ENCODE assay signal across 8 cellular contexts in the genomic region with DNA sequence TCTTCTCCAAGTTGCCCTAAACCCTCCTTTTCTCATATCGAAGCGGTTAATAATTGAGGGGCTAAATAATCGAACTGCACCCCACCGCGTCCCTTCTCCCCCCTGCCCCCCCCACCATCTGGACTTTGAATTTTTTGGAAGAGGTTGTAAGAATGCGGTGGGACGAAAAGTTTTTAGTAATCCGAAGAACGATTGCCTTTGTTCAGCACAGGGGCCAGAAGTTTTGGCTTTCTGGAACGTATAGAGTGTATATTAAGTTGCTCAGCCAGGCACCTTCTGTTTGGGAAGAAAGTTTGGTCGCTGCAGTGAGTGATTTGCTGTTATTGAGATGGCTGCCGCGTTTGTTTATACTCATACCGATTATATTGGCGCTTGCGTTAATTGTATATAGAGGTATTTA. TPM values are rescaled to one million over a fixed set of nuclear protein-coding genes. Genes with fewer than 3 reads are reported as not detected.
DNase-seq lines count a peak whose midpoint lies in the region; ATAC-seq, FAIRE-seq and TF ChIP-seq lines count a peak whose summit lies in the region.

No MANE protein-coding gene starts in this region.

- H3K9me3 ChIP-seq in HEK293 (ENCODE audit: control insufficient read depth, insufficient read depth, low read depth, low read length) (no peaks in the 10 kb centered on the region), iPS DF 6.9 (ENCODE audit: control insufficient read depth, insufficient read depth, low read length) (no peaks in the 10 kb centered on the region), small intestine (ENCODE audit: control insufficient read depth, low read depth) (no peaks in the 10 kb centered on the region)

- H3K36me3 Mint-ChIP-seq in activated CD8-positive, alpha-beta T cell treated with anti-CD3 and anti-CD28 coated beads, Interleukin-2, amount 10 ng/mL, durations not matched to agents 7 days and 5 days (ENCODE audit: low read depth), result peaks cover 11% of the 10 kb centered on the region

- H3K4me3 ChIP-seq in AG10803 (ENCODE audit: low read length) (peak overlapping the region; percentile 77), HEK293 (ENCODE audit: low read depth, low read length) (peak overlapping the region; percentile 98), iPS DF 6.9 (ENCODE audit: low read length) (peak overlapping the region; percentile 67; the same call in 1 of the 2 replicates), small intestine (ENCODE audit: low read depth in 1 of 2, low read length in 2 of 2) (peak overlapping the region; percentile 75 to 92)

- H3K4me1 ChIP-seq in HEK293 (ENCODE audit: control insufficient read depth, insufficient read depth, low read length), result peaks cover 10% of the 10 kb centered on the region
- no peaks in the 10 kb centered on the region for H3K4me1 ChIP-seq in iPS DF 6.9 (ENCODE audit: control insufficient read depth, insufficient read depth, low read length)
- H3K4me1 ChIP-seq in small intestine (ENCODE audit: control insufficient read depth in 2 of 2, insufficient read depth in 1 of 2, low read depth in 1 of 2, low read length in 1 of 2), result no peaks in the 10 kb centered on the region

- H3K27me3 Mint-ChIP-seq in activated CD8-positive, alpha-beta T cell treated with anti-CD3 and anti-CD28 coated beads, Interleukin-2, amount 10 ng/mL, durations not matched to agents 7 days and 5 days (ENCODE audit: low read depth), result peaks cover 16% of the 10 kb centered on the region

- ATAC-seq in activated CD8-positive, alpha-beta T cell treated with anti-CD3 and anti-CD28 coated beads, Interleukin-2, amount 10 ng/mL, durations not matched to agents 7 days and 5 days, result no peak

- peak overlapping the region; percentile 94 for H3K4me3 Mint-ChIP-seq in activated CD8-positive, alpha-beta T cell treated with anti-CD3 and anti-CD28 coated beads, Interleukin-2, amount 10 ng/mL, durations not matched to agents 7 days and 5 days

- H3K4me1 Mint-ChIP-seq in activated CD8-positive, alpha-beta T cell treated with anti-CD3 and anti-CD28 coated beads, Interleukin-2, amount 10 ng/mL, durations not matched to agents 7 days and 5 days (ENCODE audit: low read depth), result peaks cover 29% of the 10 kb centered on the region

- POLR2A ChIA-PET in HEK293 (lab: Yijun Ruan, JAX), result interaction anchor here (0.6 to 1.5 kb wide), 5 partner anchors 40 to 205 kb away, joined by 3 to 5 read pairs (median 4); a partner anchor contains a TSS
- POLR2A ChIA-PET in activated CD8-positive, alpha-beta T cell treated with anti-CD3 and anti-CD28 coated beads, Interleukin-2, amount 10 ng/mL, durations not matched to agents 7 days and 5 days (lab: Charles Lee), result interaction anchor here (0.5 to 3.5 kb wide), 13 partner anchors 43 to 363 kb away, joined by 3 to 18 read pairs (median 5); a partner anchor contains a TSS

- no peaks in the 10 kb centered on the region for H3K9me3 Mint-ChIP-seq in activated CD8-positive, alpha-beta T cell treated with anti-CD3 and anti-CD28 coated beads, Interleukin-2, amount 10 ng/mL, durations not matched to agents 7 days and 5 days (ENCODE audit: insufficient read depth)

- H3K27me3 ChIP-seq in iPS DF 6.9 (ENCODE audit: control insufficient read depth, insufficient read depth, low read length) (peaks cover 2% of the 10 kb centered on the region; the same call in 1 of the 2 replicates), small intestine (ENCODE audit: control insufficient read depth in 2 of 2, insufficient read depth in 2 of 2, low read length in 2 of 2) (no peaks in the 10 kb centered on the region)

- CTCF ChIA-PET in HEK293 (lab: Yijun Ruan, JAX), result no interaction called here
- CTCF ChIA-PET in activated CD8-positive, alpha-beta T cell treated with anti-CD3 and anti-CD28 coated beads, Interleukin-2, amount 10 ng/mL, durations not matched to agents 7 days and 5 days (lab: Charles Lee), result interaction anchor here (1.0 to 2.3 kb wide), 5 partner anchors 24 to 166 kb away, joined by 3 to 9 read pairs (median 3); no protein-coding TSS in a partner anchor

- DNase-seq in AG10803 (ENCODE audit: low read depth) (peak; percentile 18), iPS DF 6.9 (ENCODE audit: low read depth, low spot score) (no peak), small intestine (peak; percentile 26), iPS-NIHi11 (ENCODE audit: low spot score) (no peak), NCI-H446 treated with DMSO at 0.1 percent for 48 hours (lab: John Stamatoyannopoulos, UW) (no peak), GM19239 (ENCODE audit: insufficient read length, low spot score) (no peak)
- peak; percentile 39 for DNase-seq in activated CD8-positive, alpha-beta T cell treated with anti-CD3 and anti-CD28 coated beads, Interleukin-2, amount 10 ng/mL, durations not matched to agents 7 days and 5 days

- no peak for TF ChIP-seq CTCF in AG10803 (conservative IDR thresholded peaks at IDR 0.05; ENCODE audit: low read length)
- TF ChIP-seq CTCF in HEK293 (tag by site-specific recombination; IDR thresholded peaks at IDR 0.05), result no peak

- FAIRE-seq in small intestine (lab: Jason Lieb, UNC), result no peak
- no peak for FAIRE-seq in GM19239 (lab: Jason Lieb, UNC)

- H3K36me3 ChIP-seq in HEK293 (ENCODE audit: control insufficient read depth in 2 of 2, insufficient read depth in 1 of 2, low read length in 2 of 2) (no peaks in the 10 kb centered on the region), iPS DF 6.9 (ENCODE audit: control insufficient read depth, insufficient read depth, low read length) (no peaks in the 10 kb centered on the region), small intestine (ENCODE audit: control insufficient read depth in 2 of 2, insufficient read depth in 2 of 2, low read length in 2 of 2) (no peaks in the 10 kb centered on the region)

- H3K27ac ChIP-seq in HEK293 (ENCODE audit: extremely low read depth, low read depth, low read length) (peak overlapping the region; percentile 100), iPS DF 6.9 (ENCODE audit: low read length) (no peak overlapping the region), small intestine (ENCODE audit: low read depth in 1 of 2, low read length in 1 of 2) (peak overlapping the region; percentile 97 to 99)

- peak overlapping the region; percentile 95 for H3K27ac Mint-ChIP-seq in activated CD8-positive, alpha-beta T cell treated with anti-CD3 and anti-CD28 coated beads, Interleukin-2, amount 10 ng/mL, durations not matched to agents 7 days and 5 days

- no CpG with 5 or more reads among the region's 16 CpGs for WGBS in iPS DF 6.9 (ENCODE audit: insufficient coverage, insufficient read length)
- 0% methylated on average over 16 of the region's 16 CpGs for WGBS in small intestine, 3 donors

TF ChIP-seq in HEK293, 187 proteins besides CTCF, POLR2A, EP300 and RAD21:
- TF ChIP-seq, protein P1, sequence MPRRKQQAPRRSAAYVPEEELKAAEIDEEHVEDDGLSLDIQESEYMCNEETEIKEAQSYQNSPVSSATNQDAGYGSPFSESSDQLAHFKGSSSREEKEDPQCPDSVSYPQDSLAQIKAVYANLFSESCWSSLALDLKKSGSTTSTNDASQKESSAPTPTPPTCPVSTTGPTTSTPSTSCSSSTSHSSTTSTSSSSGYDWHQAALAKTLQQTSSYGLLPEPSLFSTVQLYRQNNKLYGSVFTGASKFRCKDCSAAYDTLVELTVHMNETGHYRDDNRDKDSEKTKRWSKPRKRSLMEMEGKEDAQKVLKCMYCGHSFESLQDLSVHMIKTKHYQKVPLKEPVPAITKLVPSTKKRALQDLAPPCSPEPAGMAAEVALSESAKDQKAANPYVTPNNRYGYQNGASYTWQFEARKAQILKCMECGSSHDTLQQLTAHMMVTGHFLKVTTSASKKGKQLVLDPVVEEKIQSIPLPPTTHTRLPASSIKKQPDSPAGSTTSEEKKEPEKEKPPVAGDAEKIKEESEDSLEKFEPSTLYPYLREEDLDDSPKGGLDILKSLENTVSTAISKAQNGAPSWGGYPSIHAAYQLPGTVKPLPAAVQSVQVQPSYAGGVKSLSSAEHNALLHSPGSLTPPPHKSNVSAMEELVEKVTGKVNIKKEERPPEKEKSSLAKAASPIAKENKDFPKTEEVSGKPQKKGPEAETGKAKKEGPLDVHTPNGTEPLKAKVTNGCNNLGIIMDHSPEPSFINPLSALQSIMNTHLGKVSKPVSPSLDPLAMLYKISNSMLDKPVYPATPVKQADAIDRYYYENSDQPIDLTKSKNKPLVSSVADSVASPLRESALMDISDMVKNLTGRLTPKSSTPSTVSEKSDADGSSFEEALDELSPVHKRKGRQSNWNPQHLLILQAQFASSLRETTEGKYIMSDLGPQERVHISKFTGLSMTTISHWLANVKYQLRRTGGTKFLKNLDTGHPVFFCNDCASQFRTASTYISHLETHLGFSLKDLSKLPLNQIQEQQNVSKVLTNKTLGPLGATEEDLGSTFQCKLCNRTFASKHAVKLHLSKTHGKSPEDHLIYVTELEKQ (tag by site-specific recombination; IDR thresholded peaks at IDR 0.05; ENCODE audit: borderline replicate concordance), result no peak
- TF ChIP-seq, protein P2, sequence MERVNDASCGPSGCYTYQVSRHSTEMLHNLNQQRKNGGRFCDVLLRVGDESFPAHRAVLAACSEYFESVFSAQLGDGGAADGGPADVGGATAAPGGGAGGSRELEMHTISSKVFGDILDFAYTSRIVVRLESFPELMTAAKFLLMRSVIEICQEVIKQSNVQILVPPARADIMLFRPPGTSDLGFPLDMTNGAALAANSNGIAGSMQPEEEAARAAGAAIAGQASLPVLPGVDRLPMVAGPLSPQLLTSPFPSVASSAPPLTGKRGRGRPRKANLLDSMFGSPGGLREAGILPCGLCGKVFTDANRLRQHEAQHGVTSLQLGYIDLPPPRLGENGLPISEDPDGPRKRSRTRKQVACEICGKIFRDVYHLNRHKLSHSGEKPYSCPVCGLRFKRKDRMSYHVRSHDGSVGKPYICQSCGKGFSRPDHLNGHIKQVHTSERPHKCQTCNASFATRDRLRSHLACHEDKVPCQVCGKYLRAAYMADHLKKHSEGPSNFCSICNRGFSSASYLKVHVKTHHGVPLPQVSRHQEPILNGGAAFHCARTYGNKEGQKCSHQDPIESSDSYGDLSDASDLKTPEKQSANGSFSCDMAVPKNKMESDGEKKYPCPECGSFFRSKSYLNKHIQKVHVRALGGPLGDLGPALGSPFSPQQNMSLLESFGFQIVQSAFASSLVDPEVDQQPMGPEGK (tag by site-specific recombination; IDR thresholded peaks at IDR 0.05), result peak; percentile 69; the same call in 1 of the 2 replicates
- 0 out of 2 replicates have a peak, but pooled peaks have one; percentile 2 for TF ChIP-seq ZBTB8A (tag by site-specific recombination; IDR thresholded peaks at IDR 0.05)
TF ChIP-seq in HEK293: peak in this region for 2.

RNA-seq across cellular contexts. Expression of a gene that starts 0.5 kb away (rescaled TPM):
- total RNA-seq in activated CD8-positive, alpha-beta T cell treated with anti-CD3 and anti-CD28 coated beads, Interleukin-2, amount 10 ng/mL, durations not matched to agents 7 days and 5 days, result 10 to 100 TPM; 44.8 to 46.9 TPM
- polyA plus RNA-seq in small intestine, result 10 to 100 TPM; 17.5 to 50.8 (median 29.7) TPM

Comparison
In these comparisons a context has a peak if more than half of its experiments do, and no peak if none do; other contexts are left out.
1. DNase-seq: peak in AG10803 (single experiment), activated CD8-positive, alpha-beta T cell treated with anti-CD3 and anti-CD28 coated beads, Interleukin-2, amount 10 ng/mL, durations not matched to agents 7 days and 5 days (single experiment) and small intestine (single experiment); none in iPS DF 6.9 (single experiment), iPS-NIHi11 (single experiment), NCI-H446 treated with DMSO at 0.1 percent for 48 hours (single experiment) and GM19239 (single experiment).
2. Peak in every context shown above with its lines, with median percentiles within 50 percentile points of each other: H3K4me3 ChIP-seq.